In genomic region chr11:24837112-24837511, GRCh38 we compare ENCODE assay signal across 8 cellular contexts.
"Had no signal": no experiment of that assay in that cellular context is flagged by ENCODE, and none has a peak within 500 bp of the region (broad histone marks: within the 10 kb centered on the region; RNA-seq: fewer than 3 reads in every experiment).

No MANE protein-coding gene starts in this region.

- H3K4me3 ChIP-seq: GM23338, K562 had no signal

- DNase-seq: H9, HCEC 1CT, IMR-90, KG1 had no signal

- H2AFZ ChIP-seq: GM23338 had no signal

- ATAC-seq: GM23338, HepG2, K562 had no signal

- H3K27ac ChIP-seq: HL-60 had no signal

- H3K4me2 ChIP-seq: GM23338 had no signal
